Comparison of ENCODE assay signal across 11 cellular contexts in the genomic region with DNA sequence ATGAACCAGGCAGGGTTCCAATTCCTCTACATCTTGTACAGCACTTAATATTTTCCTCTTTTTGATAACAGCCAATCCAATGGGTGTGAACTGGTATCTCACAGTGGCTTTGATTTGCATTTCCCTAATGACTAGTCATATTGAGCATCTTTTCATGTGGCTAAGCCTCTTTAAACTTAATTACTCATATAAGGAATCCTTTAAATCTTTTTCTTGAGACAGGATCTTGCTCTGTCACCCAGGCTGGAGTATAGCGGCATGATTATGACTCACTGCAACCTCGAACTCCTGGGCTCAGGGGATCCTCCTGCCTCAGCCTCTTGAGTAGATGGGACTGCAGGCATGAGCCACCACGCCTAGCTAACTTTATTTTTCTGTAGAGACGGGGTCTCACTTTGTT. TPM values are rescaled to one million over a fixed set of nuclear protein-coding genes. Genes with fewer than 3 reads are reported as not detected.
DNase-seq lines count a peak whose midpoint lies in the region; ATAC-seq lines count a peak whose summit lies in the region.
"Had no signal": no experiment of that assay in that cellular context is flagged by ENCODE, and none has a peak within 500 bp of the region (broad histone marks: within the 10 kb centered on the region; RNA-seq: fewer than 3 reads in every experiment).

No MANE protein-coding gene starts in this region.

- H3K23ac ChIP-seq in trophoblast cell (ENCODE audit: low read length), result no peak overlapping the region

- H3K9me3 Mint-ChIP-seq in CD4-positive, CD25-positive, alpha-beta regulatory T cell, result no peaks in the 10 kb centered on the region
- no peaks in the 10 kb centered on the region for H3K9me3 Mint-ChIP-seq in activated naive CD4-positive, alpha-beta T cell treated with anti-CD3 and anti-CD28 coated beads, Interleukin-2, amount 50 U/mL, for 72 hours
- H3K9me3 Mint-ChIP-seq: CD14-positive monocyte had no signal

- H4K12ac ChIP-seq in trophoblast cell (ENCODE audit: low read depth, low read length), result no peak overlapping the region

- H3K27ac Mint-ChIP-seq in CD4-positive, CD25-positive, alpha-beta regulatory T cell, result peak overlapping the region in 2 of 3 donors; percentile 24 to 42
- peak overlapping the region; percentile 72 to 77 for H3K27ac Mint-ChIP-seq in activated naive CD4-positive, alpha-beta T cell treated with anti-CD3 and anti-CD28 coated beads, Interleukin-2, amount 50 U/mL, for 72 hours

- no peak overlapping the region for H2AFZ ChIP-seq in trophoblast cell (ENCODE audit: insufficient read depth, low read length, poor library complexity)

- H3K9me3 ChIP-seq in CD4-positive, CD25-positive, alpha-beta regulatory T cell (ENCODE audit: control insufficient read depth in 2 of 2, low read length in 2 of 2), result no peaks in the 10 kb centered on the region
- no peaks in the 10 kb centered on the region for H3K9me3 ChIP-seq in trophoblast cell (ENCODE audit: insufficient read depth, low read depth, low read length)
- H3K9me3 ChIP-seq: esophagus squamous epithelium had no signal

- H3K27ac ChIP-seq in CD4-positive, CD25-positive, alpha-beta regulatory T cell (ENCODE audit: insufficient read depth, low read length, poor library complexity, severe bottlenecking), result no peak overlapping the region
- no peak overlapping the region for H3K27ac ChIP-seq in trophoblast cell (ENCODE audit: low read depth, low read length)
- H3K27ac ChIP-seq: esophagus squamous epithelium had no signal

- no peaks in the 10 kb centered on the region for H3K79me1 ChIP-seq in trophoblast cell (ENCODE audit: low read length)

- no peak overlapping the region for H3K4me3 Mint-ChIP-seq in CD4-positive, CD25-positive, alpha-beta regulatory T cell
- H3K4me3 Mint-ChIP-seq: CD14-positive monocyte had no signal

- H2AK5ac ChIP-seq in trophoblast cell (ENCODE audit: low read length), result no peak overlapping the region

- H3K4me3 ChIP-seq in CD4-positive, CD25-positive, alpha-beta regulatory T cell (ENCODE audit: low read depth, low read length), result no peak overlapping the region
- H3K4me3 ChIP-seq in trophoblast cell (ENCODE audit: low read depth, low read length), result no peak overlapping the region
- H3K4me3 ChIP-seq: esophagus squamous epithelium, K562 had no signal

- no peaks in the 10 kb centered on the region for H3K27me3 ChIP-seq in CD4-positive, CD25-positive, alpha-beta regulatory T cell (ENCODE audit: control insufficient read depth, insufficient read depth, low read length)
- no peaks in the 10 kb centered on the region for H3K27me3 ChIP-seq in trophoblast cell (ENCODE audit: insufficient read depth, low read length)
- H3K27me3 ChIP-seq: esophagus squamous epithelium had no signal

- peak in 1 of 3 donors; percentile 42 for DNase-seq in CD4-positive, CD25-positive, alpha-beta regulatory T cell
- peak; percentile 51 to 57 for DNase-seq in activated naive CD4-positive, alpha-beta T cell treated with anti-CD3 and anti-CD28 coated beads, Interleukin-2, amount 50 U/mL, for 72 hours (ENCODE audit: low spot score in 2 of 2)
- peak; percentile 33 to 49 for DNase-seq in trophoblast cell
- DNase-seq in effector CD4-positive, alpha-beta T cell, result no peak
- no peak for DNase-seq in DMS 273 treated with DMSO at 0.1 percent for 48 hours (lab: John Stamatoyannopoulos, UW)
- DNase-seq: esophagus squamous epithelium had no signal

- no peak overlapping the region for H3K9ac ChIP-seq in trophoblast cell (ENCODE audit: low read length)

- H2BK5ac ChIP-seq in trophoblast cell (ENCODE audit: low read depth, low read length, poor library complexity), result no peak overlapping the region

- H4K8ac ChIP-seq in trophoblast cell (ENCODE audit: low read depth, low read length), result no peak overlapping the region

- no peak overlapping the region for H3K4ac ChIP-seq in trophoblast cell (ENCODE audit: low read depth, low read length)

- no peak overlapping the region for H2BK120ac ChIP-seq in trophoblast cell (ENCODE audit: insufficient read depth, low read length, poor library complexity)

- peaks cover 89% of the 10 kb centered on the region for H3K36me3 ChIP-seq in CD4-positive, CD25-positive, alpha-beta regulatory T cell (ENCODE audit: control insufficient read depth, insufficient read depth, low read length)
- H3K36me3 ChIP-seq in trophoblast cell (ENCODE audit: control insufficient read depth in 1 of 2, insufficient read depth in 2 of 2, low read length in 2 of 2), result peaks cover 24 to 32% of the 10 kb centered on the region in 2 experiments

- H3K79me2 ChIP-seq in trophoblast cell (ENCODE audit: control insufficient read depth, insufficient read depth, low read length, poor library complexity), result no peaks in the 10 kb centered on the region

- peaks cover 41% of the 10 kb centered on the region for H3K36me3 Mint-ChIP-seq in CD4-positive, CD25-positive, alpha-beta regulatory T cell
- peaks cover 10 to 24% of the 10 kb centered on the region in 2 donors for H3K36me3 Mint-ChIP-seq in activated naive CD4-positive, alpha-beta T cell treated with anti-CD3 and anti-CD28 coated beads, Interleukin-2, amount 50 U/mL, for 72 hours

- no peak overlapping the region for H3K4me2 ChIP-seq in trophoblast cell (ENCODE audit: low read length)

- H3K14ac ChIP-seq in trophoblast cell (ENCODE audit: low read length), result no peak overlapping the region

- ATAC-seq in CD4-positive, CD25-positive, alpha-beta regulatory T cell (ENCODE audit: low read depth in 2 of 2), result no peak
- ATAC-seq in HG02610 (IDR thresholded peaks at IDR 0.05; ENCODE audit: unreplicated experiment), result peak; percentile 88
- ATAC-seq in activated naive CD4-positive, alpha-beta T cell treated with anti-CD3 and anti-CD28 coated beads, Interleukin-2, amount 50 U/mL, for 72 hours, result peak; percentile 99
- ATAC-seq in HG02642 (IDR thresholded peaks at IDR 0.05; ENCODE audit: poor library complexity, unreplicated experiment), result no peak
- ATAC-seq in GM18861 (IDR thresholded peaks at IDR 0.05; ENCODE audit: unreplicated experiment), result no peak
- ATAC-seq: K562 had no signal

- H3K4me1 Mint-ChIP-seq in CD4-positive, CD25-positive, alpha-beta regulatory T cell, result peaks cover 9 to 14% (median 11%) of the 10 kb centered on the region in 4 donors

- no CpG with 5 or more reads among the region's 4 CpGs for WGBS in trophoblast cell (ENCODE audit: extremely low coverage, insufficient coverage, insufficient read length)

- no peaks in the 10 kb centered on the region for H3K27me3 Mint-ChIP-seq in CD4-positive, CD25-positive, alpha-beta regulatory T cell

- no peaks in the 10 kb centered on the region for H3K4me1 ChIP-seq in CD4-positive, CD25-positive, alpha-beta regulatory T cell (ENCODE audit: control insufficient read depth, insufficient read depth, low read length, poor library complexity, severe bottlenecking)
- no peaks in the 10 kb centered on the region for H3K4me1 ChIP-seq in trophoblast cell (ENCODE audit: control insufficient read depth in 1 of 2, insufficient read depth in 2 of 2, low read length in 2 of 2)
- H3K4me1 ChIP-seq: esophagus squamous epithelium had no signal

- no peak overlapping the region for H3K18ac ChIP-seq in trophoblast cell (ENCODE audit: low read length)

- H2BK12ac ChIP-seq in trophoblast cell (ENCODE audit: low read length), result no peak overlapping the region

- H4K91ac ChIP-seq in trophoblast cell (ENCODE audit: low read depth, low read length), result no peak overlapping the region

RNA-seq across cellular contexts. Expression of a gene that starts 38.2 kb away (rescaled TPM):
- total RNA-seq in CD4-positive, CD25-positive, alpha-beta regulatory T cell, result 0.10 TPM
- under 1 TPM in 1 of 4 donors, not detected in 3; 0.26 TPM for polyA plus RNA-seq in CD4-positive, CD25-positive, alpha-beta regulatory T cell
- total RNA-seq in activated naive CD4-positive, alpha-beta T cell treated with anti-CD3 and anti-CD28 coated beads, Interleukin-2, amount 50 U/mL, for 72 hours, result under 1 TPM; 0.10 to 0.39 TPM
- 2.7 and 2.9 TPM in 2 replicates for polyA plus RNA-seq in trophoblast cell (2013)
- polyA plus RNA-seq: CD14-positive monocyte had no signal

RNA-seq across cellular contexts. Expression of a gene that starts 56.5 kb away (rescaled TPM):
- total RNA-seq in CD4-positive, CD25-positive, alpha-beta regulatory T cell, result 43.1 TPM
- 10 to 100 TPM; 43.2 to 52.4 (median 45.7) TPM for polyA plus RNA-seq in CD4-positive, CD25-positive, alpha-beta regulatory T cell
- total RNA-seq in activated naive CD4-positive, alpha-beta T cell treated with anti-CD3 and anti-CD28 coated beads, Interleukin-2, amount 50 U/mL, for 72 hours, result 10 to 100 TPM; 29.9 to 35.9 TPM
- 16.9 and 17.2 TPM in 2 replicates for polyA plus RNA-seq in trophoblast cell (2013)

Comparison
In these comparisons a context has a peak if more than half of its experiments do, and no peak if none do; other contexts are left out.
1. ATAC-seq: peak in HG02610 (single experiment) and activated naive CD4-positive, alpha-beta T cell treated with anti-CD3 and anti-CD28 coated beads, Interleukin-2, amount 50 U/mL, for 72 hours (2 of 2); none in CD4-positive, CD25-positive, alpha-beta regulatory T cell (0 of 2), HG02642 (single experiment) and GM18861 (single experiment).
2. DNase-seq: peak in activated naive CD4-positive, alpha-beta T cell treated with anti-CD3 and anti-CD28 coated beads, Interleukin-2, amount 50 U/mL, for 72 hours (2 of 2) and trophoblast cell (2 of 2); none in effector CD4-positive, alpha-beta T cell (single experiment) and DMS 273 treated with DMSO at 0.1 percent for 48 hours (single experiment).